Comparison of ENCODE assay signal across 21 cellular contexts in the genomic region with DNA sequence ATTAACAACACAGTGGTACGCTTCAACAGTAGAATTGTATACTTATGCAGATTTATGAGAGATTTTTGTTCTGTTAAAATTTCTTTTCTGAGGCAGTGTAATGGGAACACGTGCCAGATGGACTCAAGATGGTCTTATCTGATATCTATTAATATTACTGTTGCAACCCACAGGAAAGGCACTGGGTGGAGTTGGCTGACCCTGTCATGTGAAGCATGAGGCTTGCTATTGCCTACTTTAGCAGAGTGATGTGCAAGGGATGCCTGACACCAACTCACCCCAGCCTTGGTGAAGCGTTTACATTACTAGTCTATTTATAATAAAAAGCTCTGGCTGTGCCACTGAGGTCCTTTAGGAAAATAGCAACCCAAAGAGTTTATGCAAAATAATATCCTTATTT. TPM values are rescaled to one million over a fixed set of nuclear protein-coding genes. Genes with fewer than 3 reads are reported as not detected.
"Had no signal": no experiment of that assay in that cellular context is flagged by ENCODE, and none has a peak within 500 bp of the region (broad histone marks: within the 10 kb centered on the region; RNA-seq: fewer than 3 reads in every experiment).

No MANE protein-coding gene starts in this region.

- H3K27me3 ChIP-seq: ascending aorta, cardiac muscle cell, vagina had no signal

- H3K27ac ChIP-seq: ascending aorta, cardiac muscle cell, coronary artery, left ventricle myocardium inferior, vagina had no signal

- DNase-seq: activated CD4-positive, alpha-beta memory T cell treated with anti-CD3 and anti-CD28 coated beads for 36 hours; activated CD4-positive, alpha-beta T cell treated with anti-CD3 and anti-CD28 coated beads, Interleukin-2, amount 10 ng/mL, durations not matched to agents 24 days and 14 days; activated CD4-positive, CD25-positive, alpha-beta regulatory T cell treated with anti-CD3 and anti-CD28 coated beads, Interleukin-2, amount 50 U/mL, for 72 hours; activated CD8-positive, alpha-beta memory T cell treated with anti-CD3 and anti-CD28 coated beads, Interleukin-2, amount 50 U/mL, for 48 hours; activated gamma-delta T cell; activated naive CD4-positive, alpha-beta T cell treated with anti-CD3 and anti-CD28 coated beads, Interleukin-2, amount 10 ng/mL, durations not matched to agents 7 days and 5 days; activated naive CD8-positive, alpha-beta T cell treated with anti-CD3 and anti-CD28 coated beads, Interleukin-2, amount 10 ng/mL, durations not matched to agents 7 days and 5 days; activated T-cell treated with anti-CD3 and anti-CD28 coated beads, Interleukin-2, amount 50 U/mL, for 24 hours; cerebellar nuclear complex; effector memory CD8-positive, alpha-beta T cell; islet precursor cell; left ventricle myocardium inferior; mucosa of descending colon; small intestine; stimulated activated CD4-positive, alpha-beta T cell treated with anti-CD3 and anti-CD28 coated beads, Interleukin-4, amount 100 ng/mL, for 24 hours had no signal

- H3K9me3 ChIP-seq: ascending aorta, left ventricle myocardium inferior, mucosa of descending colon, vagina had no signal

- H3K4me1 ChIP-seq: ascending aorta, left ventricle myocardium inferior, vagina had no signal

- ATAC-seq: effector memory CD8-positive, alpha-beta T cell; mucosa of descending colon; sciatic nerve; stimulated activated effector memory CD8-positive, alpha-beta T cell treated with anti-CD3 and anti-CD28 coated beads, Interleukin-12 subunit alpha, Interleukin-12 subunit beta, amount 100 ng/mL, for 72 hours had no signal

- H3K36me3 ChIP-seq: ascending aorta, cardiac muscle cell, left ventricle myocardium inferior, vagina had no signal

- H3K4me3 ChIP-seq: ascending aorta, cardiac muscle cell, coronary artery, left ventricle myocardium inferior, mucosa of descending colon, vagina had no signal

RNA-seq across cellular contexts. Expression of a gene that starts 19.7 kb away (rescaled TPM):
- total RNA-seq: activated CD4-positive, alpha-beta T cell treated with anti-CD3 and anti-CD28 coated beads, Interleukin-2, amount 10 ng/mL, durations not matched to agents 24 days and 14 days; activated naive CD8-positive, alpha-beta T cell treated with anti-CD3 and anti-CD28 coated beads, Interleukin-2, amount 10 ng/mL, durations not matched to agents 7 days and 5 days had no signal
